In the genomic region with DNA sequence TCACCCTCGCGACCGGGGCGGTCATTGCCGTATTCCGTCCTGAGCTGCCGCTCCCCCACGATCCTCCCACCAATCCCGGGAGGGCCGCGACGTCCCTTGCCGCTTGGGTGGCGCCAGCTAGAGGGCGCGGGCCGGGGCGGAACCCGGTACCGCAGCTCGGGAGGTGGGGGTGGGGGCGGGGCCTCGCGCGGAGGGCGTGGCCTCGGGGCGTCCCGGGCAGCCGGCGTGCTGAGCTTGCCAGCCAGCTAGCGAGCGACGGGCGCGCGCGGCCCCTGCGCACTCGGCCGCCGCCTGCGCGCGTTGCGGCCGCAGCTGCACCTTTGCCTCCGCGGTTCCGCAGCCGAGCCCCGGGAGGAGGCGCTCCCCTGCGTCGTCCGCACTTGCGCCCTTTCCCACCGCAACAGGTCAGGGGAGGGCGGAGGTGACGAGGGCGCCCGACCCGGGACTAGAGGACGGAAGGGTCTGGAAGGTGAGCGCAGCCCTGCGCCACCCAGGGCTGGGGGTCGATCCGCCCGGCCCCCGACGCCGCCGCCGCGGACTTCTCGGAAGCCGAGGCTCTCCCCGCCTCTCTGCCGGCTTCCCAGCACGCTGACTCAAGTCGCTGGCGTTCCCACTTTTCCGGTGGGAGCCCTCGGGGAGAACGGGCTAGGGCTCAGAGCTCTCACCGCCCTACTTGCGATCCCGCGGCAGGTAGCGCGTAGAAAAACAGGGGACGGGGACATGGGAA, we compare ENCODE assay signal across 8 cellular contexts. TPM values are rescaled to one million over a fixed set of nuclear protein-coding genes. Genes with fewer than 3 reads are reported as not detected.
DNase-seq lines count a peak whose midpoint lies in the region; ATAC-seq and TF ChIP-seq lines count a peak whose summit lies in the region.

Gene AFF1 (plus strand): TSS at position 240 of the 727 bp plus-strand sequence. CDS start 13,523 bp downstream, outside the sequence.

- H3K27me3 Mint-ChIP-seq in activated B cell treated with CpG ODN at 0.5 μM for 24 hours = no peaks in the 10 kb centered on the region

- peak within 1 kb of the TSS; percentile 96 for H3K27ac Mint-ChIP-seq in activated B cell treated with CpG ODN at 0.5 μM for 24 hours

- H3K36me3 Mint-ChIP-seq in activated B cell treated with CpG ODN at 0.5 μM for 24 hours (ENCODE audit: low read depth) = peaks cover 14% of the 10 kb centered on the region

- peak; percentile 49 for ATAC-seq in HG03175 (IDR thresholded peaks at IDR 0.05; ENCODE audit: unreplicated experiment)
- ATAC-seq in activated B cell treated with CpG ODN at 0.5 μM for 24 hours (ENCODE audit: low read depth) = peak; percentile 71

- no peaks in the 10 kb centered on the region for H3K9me3 Mint-ChIP-seq in activated B cell treated with CpG ODN at 0.5 μM for 24 hours

- H3K4me3 Mint-ChIP-seq in activated B cell treated with CpG ODN at 0.5 μM for 24 hours = peak within 1 kb of the TSS; percentile 94

- TF ChIP-seq POLR2A in GM18951 (IDR thresholded peaks at IDR 0.05; ENCODE audit: extremely low read depth, insufficient read depth, insufficient read length) = peak; percentile 95

- peaks cover 55% of the 10 kb centered on the region for H3K4me1 Mint-ChIP-seq in activated B cell treated with CpG ODN at 0.5 μM for 24 hours

- in situ Hi-C loops in GM18951 (cut with MboI; ENCODE audit: low sequenced_read_pairs, unreplicated experiment) = loop anchor here (5.0 kb wide), 1 partner anchor 72 kb away; no protein-coding TSS in a partner anchor

- intact Hi-C loops in activated B cell treated with CpG ODN at 0.5 μM for 24 hours (cut with micrococcal nuclease) = loop anchor here (1.0 to 10.0 kb wide), 8 partner anchors 13 to 1660 kb away; partner anchors contain the start of genes HERC3, HSD17B11, KLHL8 and NUDT9

- TF ChIP-seq CTCF in activated B cell treated with CpG ODN at 0.5 μM for 24 hours (IDR thresholded peaks at IDR 0.05) = no peak

- DNase-seq in AG08396 (ENCODE audit: low spot score) (peak; percentile 97), NCI-H226 (peak; percentile 85), activated B cell treated with CpG ODN at 0.5 μM for 24 hours (peak; percentile 79), caudate nucleus (lab: John Stamatoyannopoulos, UW) (peak in 60 of 61 donors; percentile 28 to 96 (median 88)), islet precursor cell (peak; percentile 98)
- peak; percentile 75 to 77 for DNase-seq in stimulated activated CD4-positive, alpha-beta T cell treated with anti-CD3 and anti-CD28 coated beads, Interleukin-15, amount 100 ng/mL, for 1 hour (ENCODE audit: low read depth in 1 of 2, low spot score in 1 of 2)

- CTCF ChIA-PET in activated B cell treated with CpG ODN at 0.5 μM for 24 hours (lab: Charles Lee) = interaction anchor here (0.7 to 6.7 kb wide), 16 partner anchors 12 to 284 kb away, joined by 3 to 68 read pairs (median 4); no protein-coding TSS in a partner anchor

- POLR2A ChIA-PET in activated B cell treated with CpG ODN at 0.5 μM for 24 hours (lab: Charles Lee) = interaction anchor here (0.9 to 8.9 kb wide), 22 partner anchors 9 to 1349 kb away, joined by 3 to 256 read pairs (median 5); partner anchors contain the start of genes HSD17B11, KLHL8 and PPM1K

- H3K27ac ChIP-seq in caudate nucleus (ENCODE audit: low read depth, low read length) = peak within 1 kb of the TSS; percentile 86

RNA-seq across cellular contexts. Expression of gene AFF1, which starts in this region (rescaled TPM):
- 60.0 and 60.8 TPM in 2 replicates for total RNA-seq in activated B cell treated with CpG ODN at 0.5 μM for 24 hours

Comparison
In these comparisons a context has a peak if more than half of its experiments do, and no peak if none do; other contexts are left out.
1. Peak in every context shown above with its lines: DNase-seq, ATAC-seq and H3K27ac ChIP-seq.